Comparison of ENCODE assay signal across 1 cellular context in the genomic region with DNA sequence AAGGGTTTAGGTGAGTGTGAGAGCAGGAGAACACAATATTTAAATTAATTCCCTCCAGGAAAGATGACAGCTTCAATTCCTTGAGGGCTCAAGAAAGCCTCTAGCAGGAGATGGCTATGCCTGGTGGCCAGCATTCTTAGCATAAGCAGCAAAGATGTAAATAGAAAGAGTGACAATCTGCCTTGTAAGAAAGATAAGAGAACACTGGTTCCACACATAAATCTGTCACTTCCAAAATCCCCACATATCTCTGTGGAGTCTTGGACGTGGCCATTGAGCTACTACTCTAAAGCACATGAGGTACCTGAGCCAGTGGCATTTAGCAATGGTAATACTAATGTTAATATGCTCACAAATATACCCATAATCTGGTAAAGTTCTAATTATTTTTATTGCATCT.
A peak's percentile ranks its signal among the peaks of the same experiment; 100 is the strongest.
TF ChIP-seq lines count a peak whose summit lies in the region.

No MANE protein-coding gene starts in this region.

TF ChIP-seq in K562, 482 proteins besides CTCF, POLR2A, EP300 and RAD21 (continued from another document):
- no peak for TF ChIP-seq RUNX1 (IDR thresholded peaks at IDR 0.05; ENCODE audit: low read depth)
- TF ChIP-seq TFAM (CRISPR knock-in tag; conservative IDR thresholded peaks at IDR 0.05): no peak
- no peak for TF ChIP-seq ZNF589 (CRISPR knock-in tag; IDR thresholded peaks at IDR 0.05; ENCODE audit: low read depth)
- no peak for TF ChIP-seq SIN3A (IDR thresholded peaks at IDR 0.05; ENCODE audit: borderline replicate concordance in 2 of 2, control insufficient read depth in 1 of 2, low read depth in 2 of 2, low read length in 2 of 2)
- no peak for TF ChIP-seq DIDO1 (tag; IDR thresholded peaks at IDR 0.05; ENCODE audit: low read depth)
- peak; percentile 72; the same call in 1 of the 2 replicates for TF ChIP-seq DMBX1 (CRISPR knock-in tag; IDR thresholded peaks at IDR 0.05; ENCODE audit: borderline replicate concordance)
- no peak for TF ChIP-seq ZNF324 (CRISPR knock-in tag; IDR thresholded peaks at IDR 0.05)
- no peak for TF ChIP-seq PTBP1 (IDR thresholded peaks at IDR 0.05; ENCODE audit: low read depth, low read length)
- TF ChIP-seq, protein P1, sequence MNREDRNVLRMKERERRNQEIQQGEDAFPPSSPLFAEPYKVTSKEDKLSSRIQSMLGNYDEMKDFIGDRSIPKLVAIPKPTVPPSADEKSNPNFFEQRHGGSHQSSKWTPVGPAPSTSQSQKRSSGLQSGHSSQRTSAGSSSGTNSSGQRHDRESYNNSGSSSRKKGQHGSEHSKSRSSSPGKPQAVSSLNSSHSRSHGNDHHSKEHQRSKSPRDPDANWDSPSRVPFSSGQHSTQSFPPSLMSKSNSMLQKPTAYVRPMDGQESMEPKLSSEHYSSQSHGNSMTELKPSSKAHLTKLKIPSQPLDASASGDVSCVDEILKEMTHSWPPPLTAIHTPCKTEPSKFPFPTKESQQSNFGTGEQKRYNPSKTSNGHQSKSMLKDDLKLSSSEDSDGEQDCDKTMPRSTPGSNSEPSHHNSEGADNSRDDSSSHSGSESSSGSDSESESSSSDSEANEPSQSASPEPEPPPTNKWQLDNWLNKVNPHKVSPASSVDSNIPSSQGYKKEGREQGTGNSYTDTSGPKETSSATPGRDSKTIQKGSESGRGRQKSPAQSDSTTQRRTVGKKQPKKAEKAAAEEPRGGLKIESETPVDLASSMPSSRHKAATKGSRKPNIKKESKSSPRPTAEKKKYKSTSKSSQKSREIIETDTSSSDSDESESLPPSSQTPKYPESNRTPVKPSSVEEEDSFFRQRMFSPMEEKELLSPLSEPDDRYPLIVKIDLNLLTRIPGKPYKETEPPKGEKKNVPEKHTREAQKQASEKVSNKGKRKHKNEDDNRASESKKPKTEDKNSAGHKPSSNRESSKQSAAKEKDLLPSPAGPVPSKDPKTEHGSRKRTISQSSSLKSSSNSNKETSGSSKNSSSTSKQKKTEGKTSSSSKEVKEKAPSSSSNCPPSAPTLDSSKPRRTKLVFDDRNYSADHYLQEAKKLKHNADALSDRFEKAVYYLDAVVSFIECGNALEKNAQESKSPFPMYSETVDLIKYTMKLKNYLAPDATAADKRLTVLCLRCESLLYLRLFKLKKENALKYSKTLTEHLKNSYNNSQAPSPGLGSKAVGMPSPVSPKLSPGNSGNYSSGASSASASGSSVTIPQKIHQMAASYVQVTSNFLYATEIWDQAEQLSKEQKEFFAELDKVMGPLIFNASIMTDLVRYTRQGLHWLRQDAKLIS (CRISPR knock-in tag; IDR thresholded peaks at IDR 0.05): no peak
- TF ChIP-seq ETV6 (IDR thresholded peaks at IDR 0.05; ENCODE audit: borderline replicate concordance in 1 of 2, low read depth in 2 of 2, low read length in 1 of 2): no peak
- TF ChIP-seq ETV6 (CRISPR knock-in tag; IDR thresholded peaks at IDR 0.05; ENCODE audit: borderline replicate concordance): no peak
- no peak for TF ChIP-seq ZNF197 (CRISPR knock-in tag; IDR thresholded peaks at IDR 0.05; ENCODE audit: low read depth)
- TF ChIP-seq SPI1 (IDR thresholded peaks at IDR 0.05; ENCODE audit: borderline replicate concordance, low read depth, low read length): no peak
- TF ChIP-seq ZNF133 (CRISPR knock-in tag; IDR thresholded peaks at IDR 0.05): no peak
- peak; percentile 41; the same call in 1 of the 2 replicates for TF ChIP-seq ARID1B (IDR thresholded peaks at IDR 0.05)
- no peak for TF ChIP-seq YBX1 (IDR thresholded peaks at IDR 0.05)
- TF ChIP-seq RFX5 (IDR thresholded peaks at IDR 0.05; ENCODE audit: low read depth, low read length): no peak
- TF ChIP-seq ZZZ3 (IDR thresholded peaks at IDR 0.05): no peak
- peak in 1 of 2 experiments; percentile 50; a peak in 1 of 4 replicates for TF ChIP-seq HDAC1 (IDR thresholded peaks at IDR 0.05)
- no peak for TF ChIP-seq POLR2AphosphoS5 (IDR thresholded peaks at IDR 0.05; ENCODE audit: control insufficient read depth, insufficient read depth, low read depth, low read length)
- TF ChIP-seq ZNF121 (CRISPR knock-in tag; conservative IDR thresholded peaks at IDR 0.05): no peak
- no peak for TF ChIP-seq ATF1 (CRISPR knock-in tag; IDR thresholded peaks at IDR 0.05)
- no peak for TF ChIP-seq ATF1 (tag; IDR thresholded peaks at IDR 0.05)
- TF ChIP-seq CHD4 (IDR thresholded peaks at IDR 0.05; ENCODE audit: insufficient read depth, insufficient replicate concordance, low read depth, low read length, poor library complexity, severe bottlenecking): no peak
- no peak for TF ChIP-seq RBM34 (IDR thresholded peaks at IDR 0.05; ENCODE audit: borderline replicate concordance, insufficient read depth, low read length)
- TF ChIP-seq, protein P2, sequence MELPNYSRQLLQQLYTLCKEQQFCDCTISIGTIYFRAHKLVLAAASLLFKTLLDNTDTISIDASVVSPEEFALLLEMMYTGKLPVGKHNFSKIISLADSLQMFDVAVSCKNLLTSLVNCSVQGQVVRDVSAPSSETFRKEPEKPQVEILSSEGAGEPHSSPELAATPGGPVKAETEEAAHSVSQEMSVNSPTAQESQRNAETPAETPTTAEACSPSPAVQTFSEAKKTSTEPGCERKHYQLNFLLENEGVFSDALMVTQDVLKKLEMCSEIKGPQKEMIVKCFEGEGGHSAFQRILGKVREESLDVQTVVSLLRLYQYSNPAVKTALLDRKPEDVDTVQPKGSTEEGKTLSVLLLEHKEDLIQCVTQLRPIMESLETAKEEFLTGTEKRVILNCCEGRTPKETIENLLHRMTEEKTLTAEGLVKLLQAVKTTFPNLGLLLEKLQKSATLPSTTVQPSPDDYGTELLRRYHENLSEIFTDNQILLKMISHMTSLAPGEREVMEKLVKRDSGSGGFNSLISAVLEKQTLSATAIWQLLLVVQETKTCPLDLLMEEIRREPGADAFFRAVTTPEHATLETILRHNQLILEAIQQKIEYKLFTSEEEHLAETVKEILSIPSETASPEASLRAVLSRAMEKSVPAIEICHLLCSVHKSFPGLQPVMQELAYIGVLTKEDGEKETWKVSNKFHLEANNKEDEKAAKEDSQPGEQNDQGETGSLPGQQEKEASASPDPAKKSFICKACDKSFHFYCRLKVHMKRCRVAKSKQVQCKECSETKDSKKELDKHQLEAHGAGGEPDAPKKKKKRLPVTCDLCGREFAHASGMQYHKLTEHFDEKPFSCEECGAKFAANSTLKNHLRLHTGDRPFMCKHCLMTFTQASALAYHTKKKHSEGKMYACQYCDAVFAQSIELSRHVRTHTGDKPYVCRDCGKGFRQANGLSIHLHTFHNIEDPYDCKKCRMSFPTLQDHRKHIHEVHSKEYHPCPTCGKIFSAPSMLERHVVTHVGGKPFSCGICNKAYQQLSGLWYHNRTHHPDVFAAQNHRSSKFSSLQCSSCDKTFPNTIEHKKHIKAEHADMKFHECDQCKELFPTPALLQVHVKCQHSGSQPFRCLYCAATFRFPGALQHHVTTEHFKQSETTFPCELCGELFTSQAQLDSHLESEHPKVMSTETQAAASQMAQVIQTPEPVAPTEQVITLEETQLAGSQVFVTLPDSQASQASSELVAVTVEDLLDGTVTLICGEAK (IDR thresholded peaks at IDR 0.05): no peak
- TF ChIP-seq, protein P2 (CRISPR knock-in tag; IDR thresholded peaks at IDR 0.05): no peak
- TF ChIP-seq POLR2B (IDR thresholded peaks at IDR 0.05; ENCODE audit: low read depth, partially characterized antibody): no peak
- no peak for TF ChIP-seq HCFC1 (IDR thresholded peaks at IDR 0.05; ENCODE audit: low read depth, low read length)
- TF ChIP-seq KDM1A (IDR thresholded peaks at IDR 0.05): peak; percentile 62 to 64
- no peak for TF ChIP-seq RBBP5 (IDR thresholded peaks at IDR 0.05; ENCODE audit: borderline replicate concordance, insufficient read depth, low read length, poor library complexity, severe bottlenecking)
- TF ChIP-seq PPARD (CRISPR knock-in tag; IDR thresholded peaks at IDR 0.05): no peak
- no peak for TF ChIP-seq GABPB2 (CRISPR knock-in tag; conservative IDR thresholded peaks at IDR 0.05)
- TF ChIP-seq, protein P3, sequence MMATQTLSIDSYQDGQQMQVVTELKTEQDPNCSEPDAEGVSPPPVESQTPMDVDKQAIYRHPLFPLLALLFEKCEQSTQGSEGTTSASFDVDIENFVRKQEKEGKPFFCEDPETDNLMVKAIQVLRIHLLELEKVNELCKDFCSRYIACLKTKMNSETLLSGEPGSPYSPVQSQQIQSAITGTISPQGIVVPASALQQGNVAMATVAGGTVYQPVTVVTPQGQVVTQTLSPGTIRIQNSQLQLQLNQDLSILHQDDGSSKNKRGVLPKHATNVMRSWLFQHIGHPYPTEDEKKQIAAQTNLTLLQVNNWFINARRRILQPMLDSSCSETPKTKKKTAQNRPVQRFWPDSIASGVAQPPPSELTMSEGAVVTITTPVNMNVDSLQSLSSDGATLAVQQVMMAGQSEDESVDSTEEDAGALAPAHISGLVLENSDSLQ (IDR thresholded peaks at IDR 0.05): peak; percentile 77
- TF ChIP-seq, protein P4, sequence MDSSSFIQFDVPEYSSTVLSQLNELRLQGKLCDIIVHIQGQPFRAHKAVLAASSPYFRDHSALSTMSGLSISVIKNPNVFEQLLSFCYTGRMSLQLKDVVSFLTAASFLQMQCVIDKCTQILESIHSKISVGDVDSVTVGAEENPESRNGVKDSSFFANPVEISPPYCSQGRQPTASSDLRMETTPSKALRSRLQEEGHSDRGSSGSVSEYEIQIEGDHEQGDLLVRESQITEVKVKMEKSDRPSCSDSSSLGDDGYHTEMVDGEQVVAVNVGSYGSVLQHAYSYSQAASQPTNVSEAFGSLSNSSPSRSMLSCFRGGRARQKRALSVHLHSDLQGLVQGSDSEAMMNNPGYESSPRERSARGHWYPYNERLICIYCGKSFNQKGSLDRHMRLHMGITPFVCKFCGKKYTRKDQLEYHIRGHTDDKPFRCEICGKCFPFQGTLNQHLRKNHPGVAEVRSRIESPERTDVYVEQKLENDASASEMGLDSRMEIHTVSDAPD (CRISPR knock-in tag; IDR thresholded peaks at IDR 0.05): no peak
- TF ChIP-seq CEBPG (CRISPR knock-in tag; IDR thresholded peaks at IDR 0.05): no peak
- TF ChIP-seq CEBPG (tag; conservative IDR thresholded peaks at IDR 0.05 in 1 of 2, IDR thresholded peaks at IDR 0.05 in 1 of 2): no peak
- no peak for TF ChIP-seq ZBTB7A (IDR thresholded peaks at IDR 0.05; ENCODE audit: borderline replicate concordance, control insufficient read depth, low read depth, low read length)
- no peak for TF ChIP-seq ZFPM2 (CRISPR knock-in tag; IDR thresholded peaks at IDR 0.05)
- TF ChIP-seq NR2F6 (CRISPR knock-in tag; IDR thresholded peaks at IDR 0.05): no peak
- TF ChIP-seq MBD2 (IDR thresholded peaks at IDR 0.05; ENCODE audit: borderline replicate concordance, low read depth): no peak
- no peak for TF ChIP-seq NCOA2 (IDR thresholded peaks at IDR 0.05; ENCODE audit: partially characterized antibody in 2 of 2)
- no peak for TF ChIP-seq PHTF2 (CRISPR knock-in tag; IDR thresholded peaks at IDR 0.05)
- TF ChIP-seq TEAD1 (CRISPR knock-in tag; IDR thresholded peaks at IDR 0.05): peak in 1 of 2 experiments; percentile 57; a peak in 1 of 4 replicates
- TF ChIP-seq, protein P5, sequence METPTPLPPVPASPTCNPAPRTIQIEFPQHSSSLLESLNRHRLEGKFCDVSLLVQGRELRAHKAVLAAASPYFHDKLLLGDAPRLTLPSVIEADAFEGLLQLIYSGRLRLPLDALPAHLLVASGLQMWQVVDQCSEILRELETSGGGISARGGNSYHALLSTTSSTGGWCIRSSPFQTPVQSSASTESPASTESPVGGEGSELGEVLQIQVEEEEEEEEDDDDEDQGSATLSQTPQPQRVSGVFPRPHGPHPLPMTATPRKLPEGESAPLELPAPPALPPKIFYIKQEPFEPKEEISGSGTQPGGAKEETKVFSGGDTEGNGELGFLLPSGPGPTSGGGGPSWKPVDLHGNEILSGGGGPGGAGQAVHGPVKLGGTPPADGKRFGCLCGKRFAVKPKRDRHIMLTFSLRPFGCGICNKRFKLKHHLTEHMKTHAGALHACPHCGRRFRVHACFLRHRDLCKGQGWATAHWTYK (CRISPR knock-in tag; IDR thresholded peaks at IDR 0.05): no peak
- TF ChIP-seq CTBP1 (IDR thresholded peaks at IDR 0.05; ENCODE audit: borderline replicate concordance): peak; percentile 67
- no peak for TF ChIP-seq GATA2 (CRISPR knock-in tag; IDR thresholded peaks at IDR 0.05)
- 0 out of 2 replicates have a peak, but pooled peaks have one; percentile 19 for TF ChIP-seq MTA1 (IDR thresholded peaks at IDR 0.05; ENCODE audit: borderline replicate concordance)
